ENCODE assay signal across 9 cellular contexts in genomic region chr13:99656843-99657506, GRCh38. TPM values are rescaled to one million over a fixed set of nuclear protein-coding genes. Genes with fewer than 3 reads are reported as not detected.
DNase-seq lines count a peak whose midpoint lies in the region; ATAC-seq, FAIRE-seq and TF ChIP-seq lines count a peak whose summit lies in the region.
"Had no signal": no experiment of that assay in that cellular context is flagged by ENCODE, and none has a peak within 500 bp of the region (broad histone marks: within the 10 kb centered on the region; RNA-seq: fewer than 3 reads in every experiment).

No MANE protein-coding gene starts in this region.

- H3K27me3 ChIP-seq in iPS-20b (ENCODE audit: insufficient read depth, low read length): no peaks in the 10 kb centered on the region
- no peaks in the 10 kb centered on the region for H3K27me3 ChIP-seq in brain microvascular endothelial cell (replicated peaks)

- H3K36me3 ChIP-seq in iPS-20b (ENCODE audit: insufficient read depth, low read depth, low read length): no peaks in the 10 kb centered on the region
- no peaks in the 10 kb centered on the region for H3K36me3 ChIP-seq in brain microvascular endothelial cell (replicated peaks)

- H3K4me1 ChIP-seq in A549 (peaks cover 32% of the 10 kb centered on the region), iPS-20b (ENCODE audit: insufficient read depth, low read length) (peaks cover 57% of the 10 kb centered on the region)
- H3K4me1 ChIP-seq: parathyroid adenoma had no signal

- H3K27ac Mint-ChIP-seq in activated CD8-positive, alpha-beta T cell treated with anti-CD3 and anti-CD28 coated beads, Interleukin-2, amount 10 ng/mL, durations not matched to agents 7 days and 5 days: peak overlapping the region; percentile 93

- H3K27ac ChIP-seq in A549 (peak overlapping the region; percentile 91 to 93), iPS-20b (ENCODE audit: low read length) (no peak overlapping the region), brain microvascular endothelial cell (no peak overlapping the region)
- H3K27ac ChIP-seq: parathyroid adenoma had no signal

- TF ChIP-seq EP300 in A549 (IDR thresholded peaks at IDR 0.05): no peak

- H3K9me3 ChIP-seq in A549: no peaks in the 10 kb centered on the region
- H3K9me3 ChIP-seq in iPS-20b (ENCODE audit: insufficient read depth, low read depth, low read length): no peaks in the 10 kb centered on the region

- TF ChIP-seq CTCF in A549 (IDR thresholded peaks at IDR 0.05): no peak
- TF ChIP-seq CTCF in brain microvascular endothelial cell (IDR thresholded peaks at IDR 0.05; ENCODE audit: low read depth, low read length, missing control alignments): no peak

- 66% methylated on average over 7 of the region's 7 CpGs for WGBS in A549 (ENCODE audit: missing lambda C conversion rate)

- H3K9ac ChIP-seq in iPS-20b (ENCODE audit: low read depth, low read length): peak overlapping the region; percentile 89; the same call in 1 of the 2 replicates
- H3K9ac ChIP-seq: parathyroid adenoma had no signal

- in situ Hi-C loops in brain microvascular endothelial cell (cut with HindIII; ENCODE audit: low pct_ligation_motif_present, low sequenced_read_pairs): no loop called here

- POLR2A ChIA-PET in A549 (lab: Yijun Ruan, JAX): interaction anchor here (0.7 to 1.7 kb wide), 3 partner anchors 19 to 313 kb away, joined by 3 to 8 read pairs (median 6); no protein-coding TSS in a partner anchor
- POLR2A ChIA-PET in activated CD8-positive, alpha-beta T cell treated with anti-CD3 and anti-CD28 coated beads, Interleukin-2, amount 10 ng/mL, durations not matched to agents 7 days and 5 days (lab: Charles Lee): interaction anchor here (0.6 kb wide), 2 partner anchors 233 to 878 kb away, joined by 3 to 5 read pairs; no protein-coding TSS in a partner anchor

- CTCF ChIA-PET in A549 (lab: Yijun Ruan, JAX): interaction anchor here (0.6 to 3.0 kb wide), 41 partner anchors 12 to 1590 kb away, joined by 3 to 15 read pairs (median 4); partner anchors contain the start of gene CLYBL
- CTCF ChIA-PET in activated CD8-positive, alpha-beta T cell treated with anti-CD3 and anti-CD28 coated beads, Interleukin-2, amount 10 ng/mL, durations not matched to agents 7 days and 5 days (lab: Charles Lee): interaction anchor here (0.5 to 4.1 kb wide), 65 partner anchors 10 to 1470 kb away, joined by 3 to 35 read pairs (median 4); partner anchors contain the start of genes CLYBL and TMTC4

- peaks cover 48% of the 10 kb centered on the region for H3K4me1 Mint-ChIP-seq in activated CD8-positive, alpha-beta T cell treated with anti-CD3 and anti-CD28 coated beads, Interleukin-2, amount 10 ng/mL, durations not matched to agents 7 days and 5 days (ENCODE audit: low read depth)

- ATAC-seq in A549: no peak
- peak; percentile 71 for ATAC-seq in activated CD8-positive, alpha-beta T cell treated with anti-CD3 and anti-CD28 coated beads, Interleukin-2, amount 10 ng/mL, durations not matched to agents 7 days and 5 days
- no peak for ATAC-seq in HG02678 (IDR thresholded peaks at IDR 0.05; ENCODE audit: unreplicated experiment)
- no peak for ATAC-seq in GM18873 (IDR thresholded peaks at IDR 0.05; ENCODE audit: low FRiP score, unreplicated experiment)
- no peak for ATAC-seq in GM19395 (IDR thresholded peaks at IDR 0.05; ENCODE audit: unreplicated experiment)

- peaks cover 3% of the 10 kb centered on the region for H3K36me3 Mint-ChIP-seq in activated CD8-positive, alpha-beta T cell treated with anti-CD3 and anti-CD28 coated beads, Interleukin-2, amount 10 ng/mL, durations not matched to agents 7 days and 5 days (ENCODE audit: low read depth)

- FAIRE-seq in A549 (lab: Jason Lieb, UNC) (no peak), GM19239 (lab: Jason Lieb, UNC) (peak; percentile 56)

- DNase-seq in A549 (ENCODE audit: low read depth in 1 of 2, low spot score in 1 of 2) (peak in 1 of 2 experiments; percentile 8), GM19239 (ENCODE audit: insufficient read length, low spot score) (no peak), brain microvascular endothelial cell (no peak)
- DNase-seq in activated CD8-positive, alpha-beta T cell treated with anti-CD3 and anti-CD28 coated beads, Interleukin-2, amount 10 ng/mL, durations not matched to agents 7 days and 5 days: peak; percentile 54

- H3K9me3 Mint-ChIP-seq in activated CD8-positive, alpha-beta T cell treated with anti-CD3 and anti-CD28 coated beads, Interleukin-2, amount 10 ng/mL, durations not matched to agents 7 days and 5 days (ENCODE audit: insufficient read depth): no peaks in the 10 kb centered on the region

- no peak for TF ChIP-seq RAD21 in A549 (conservative IDR thresholded peaks at IDR 0.05 in 1 of 2, IDR thresholded peaks at IDR 0.05 in 1 of 2)

- H3K27me3 Mint-ChIP-seq in activated CD8-positive, alpha-beta T cell treated with anti-CD3 and anti-CD28 coated beads, Interleukin-2, amount 10 ng/mL, durations not matched to agents 7 days and 5 days (ENCODE audit: low read depth): peaks cover 15% of the 10 kb centered on the region

- no peak overlapping the region for H3K4me3 ChIP-seq in A549
- H3K4me3 ChIP-seq in iPS-20b (ENCODE audit: low read length): peak overlapping the region; percentile 47; the same call in 1 of the 2 replicates
- no peak overlapping the region for H3K4me3 ChIP-seq in brain microvascular endothelial cell (ENCODE audit: low read depth, low read length)

- no peak for TF ChIP-seq POLR2A in A549 (IDR thresholded peaks at IDR 0.05; ENCODE audit: low read length)

- H3K4me3 Mint-ChIP-seq in activated CD8-positive, alpha-beta T cell treated with anti-CD3 and anti-CD28 coated beads, Interleukin-2, amount 10 ng/mL, durations not matched to agents 7 days and 5 days: peak overlapping the region; percentile 66

- H3K4me2 ChIP-seq in A549: peak overlapping the region; percentile 93

TF ChIP-seq in A549, 52 proteins besides CTCF, POLR2A, EP300 and RAD21 (continues in another document):
- no peak for TF ChIP-seq E2F6 (IDR thresholded peaks at IDR 0.05; ENCODE audit: borderline replicate concordance, low read depth)
- TF ChIP-seq ATOH8 (CRISPR knock-in tag; IDR thresholded peaks at IDR 0.05; ENCODE audit: low read depth): no peak
- TF ChIP-seq, protein P1, sequence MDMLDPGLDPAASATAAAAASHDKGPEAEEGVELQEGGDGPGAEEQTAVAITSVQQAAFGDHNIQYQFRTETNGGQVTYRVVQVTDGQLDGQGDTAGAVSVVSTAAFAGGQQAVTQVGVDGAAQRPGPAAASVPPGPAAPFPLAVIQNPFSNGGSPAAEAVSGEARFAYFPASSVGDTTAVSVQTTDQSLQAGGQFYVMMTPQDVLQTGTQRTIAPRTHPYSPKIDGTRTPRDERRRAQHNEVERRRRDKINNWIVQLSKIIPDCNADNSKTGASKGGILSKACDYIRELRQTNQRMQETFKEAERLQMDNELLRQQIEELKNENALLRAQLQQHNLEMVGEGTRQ (IDR thresholded peaks at IDR 0.05): no peak
- no peak for TF ChIP-seq MAX (IDR thresholded peaks at IDR 0.05)
- no peak for TF ChIP-seq ZSCAN20 (CRISPR knock-in tag; IDR thresholded peaks at IDR 0.05)
- TF ChIP-seq HDAC2 (IDR thresholded peaks at IDR 0.05): no peak
- TF ChIP-seq HOXA7 (CRISPR knock-in tag; IDR thresholded peaks at IDR 0.05): no peak
- TF ChIP-seq FOSL2 (IDR thresholded peaks at IDR 0.05): no peak
- no peak for TF ChIP-seq FOSL2 (CRISPR knock-in tag; IDR thresholded peaks at IDR 0.05)
- TF ChIP-seq NFE2L2 (conservative IDR thresholded peaks at IDR 0.05; ENCODE audit: low read length): no peak
- no peak for TF ChIP-seq HEYL (CRISPR knock-in tag; IDR thresholded peaks at IDR 0.05)
- TF ChIP-seq ESRRA (IDR thresholded peaks at IDR 0.05; ENCODE audit: borderline replicate concordance, low read length): no peak
- TF ChIP-seq BHLHE40 (IDR thresholded peaks at IDR 0.05; ENCODE audit: low read depth, low read length): no peak
- TF ChIP-seq CEBPB (IDR thresholded peaks at IDR 0.05): no peak
- TF ChIP-seq RCOR1 (IDR thresholded peaks at IDR 0.05; ENCODE audit: low read depth, low read length): no peak
- TF ChIP-seq, protein P2, sequence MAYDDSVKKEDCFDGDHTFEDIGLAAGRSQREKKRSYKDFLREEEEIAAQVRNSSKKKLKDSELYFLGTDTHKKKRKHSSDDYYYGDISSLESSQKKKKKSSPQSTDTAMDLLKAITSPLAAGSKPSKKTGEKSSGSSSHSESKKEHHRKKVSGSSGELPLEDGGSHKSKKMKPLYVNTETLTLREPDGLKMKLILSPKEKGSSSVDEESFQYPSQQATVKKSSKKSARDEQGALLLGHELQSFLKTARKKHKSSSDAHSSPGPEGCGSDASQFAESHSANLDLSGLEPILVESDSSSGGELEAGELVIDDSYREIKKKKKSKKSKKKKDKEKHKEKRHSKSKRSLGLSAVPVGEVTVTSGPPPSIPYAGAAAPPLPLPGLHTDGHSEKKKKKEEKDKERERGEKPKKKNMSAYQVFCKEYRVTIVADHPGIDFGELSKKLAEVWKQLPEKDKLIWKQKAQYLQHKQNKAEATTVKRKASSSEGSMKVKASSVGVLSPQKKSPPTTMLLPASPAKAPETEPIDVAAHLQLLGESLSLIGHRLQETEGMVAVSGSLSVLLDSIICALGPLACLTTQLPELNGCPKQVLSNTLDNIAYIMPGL (CRISPR knock-in tag; IDR thresholded peaks at IDR 0.05; ENCODE audit: borderline replicate concordance): no peak

RNA-seq across cellular contexts. Expression of gene CLYBL, which starts 50.5 kb away (rescaled TPM):
- polyA plus RNA-seq in A549 (2011; rRNA removed) (6.9 and 8.1 TPM in 2 replicates), A549 (2017; fragmentation: RNase III; extraction: RNeasy Plus Mini Kit Qiagen cat#74134 plus additional on column Dnase treatment) (2.0 to 2.5 TPM (median 2.2 TPM) in 3 replicates)
- polyA plus RNA-seq in A549 (2012; cell fraction: cytosol; rRNA removed): 0.89 and 1.6 TPM in 2 replicates
- 0.54 and 1.2 TPM in 2 replicates for polyA plus RNA-seq in A549 (2012; cell fraction: nucleus; rRNA removed)
- polyA minus RNA-seq in A549 (2011; rRNA and poly(A)+ RNA removed): 1.4 and 2.3 TPM in 2 replicates
- 1 to 10 TPM; 6.0 to 8.2 TPM for total RNA-seq in activated CD8-positive, alpha-beta T cell treated with anti-CD3 and anti-CD28 coated beads, Interleukin-2, amount 10 ng/mL, durations not matched to agents 7 days and 5 days

Comparison
In these comparisons a context has a peak if more than half of its experiments do, and no peak if none do; other contexts are left out.
1. H3K27ac ChIP-seq: peak in A549 (2 of 2); none in iPS-20b (single experiment) and brain microvascular endothelial cell (single experiment).